16 cellular contexts compared by ENCODE assay signal in the genomic region with DNA sequence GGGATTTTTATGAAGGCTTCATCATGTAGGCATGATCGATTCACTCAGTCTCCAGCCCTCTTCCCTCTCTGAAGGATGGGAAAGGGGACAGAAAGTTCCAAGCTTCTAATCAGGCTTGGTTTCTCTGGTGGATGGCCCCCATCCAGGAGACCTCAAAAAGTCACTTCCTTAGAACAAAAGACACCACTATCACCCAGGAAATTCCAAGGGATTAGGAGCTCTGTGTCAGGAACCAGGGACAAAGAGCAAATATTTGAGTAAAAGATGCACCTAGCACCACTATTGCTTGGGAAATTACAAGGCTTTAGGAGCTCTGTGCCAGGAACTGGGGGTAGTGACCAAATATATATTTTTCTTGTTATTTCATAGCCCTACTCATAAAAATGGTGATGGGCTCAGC. TPM values are rescaled to one million over a fixed set of nuclear protein-coding genes. Genes with fewer than 3 reads are reported as not detected.
A peak's percentile ranks its signal among the peaks of the same experiment; 100 is the strongest.
DNase-seq lines count a peak whose midpoint lies in the region; ATAC-seq and TF ChIP-seq lines count a peak whose summit lies in the region.
"Had no signal": no experiment of that assay in that cellular context is flagged by ENCODE, and none has a peak within 500 bp of the region (broad histone marks: within the 10 kb centered on the region; RNA-seq: fewer than 3 reads in every experiment).

No MANE protein-coding gene starts in this region.

- peaks cover 26% of the 10 kb centered on the region for H3K4me1 Mint-ChIP-seq in Caco-2 (ENCODE audit: low read depth, unreplicated experiment)
- H3K4me1 Mint-ChIP-seq in glutamatergic neuron (ENCODE audit: low read depth, unreplicated experiment), result peaks cover 67% of the 10 kb centered on the region
- H3K4me1 Mint-ChIP-seq in neural progenitor cell, result peaks cover 10% of the 10 kb centered on the region
- H3K4me1 Mint-ChIP-seq in MCF 10A (ENCODE audit: insufficient read depth, unreplicated experiment), result peaks cover 4% of the 10 kb centered on the region

- peak overlapping the region; percentile 64 for H3K27ac Mint-ChIP-seq in Caco-2 (ENCODE audit: unreplicated experiment)
- H3K27ac Mint-ChIP-seq in glutamatergic neuron (ENCODE audit: unreplicated experiment), result peak overlapping the region; percentile 93
- no peak overlapping the region for H3K27ac Mint-ChIP-seq in neural progenitor cell
- H3K27ac Mint-ChIP-seq in MCF 10A (ENCODE audit: low read depth, unreplicated experiment), result no peak overlapping the region
- H3K27ac Mint-ChIP-seq: CD4-positive, alpha-beta T cell had no signal

- no peaks in the 10 kb centered on the region for H3F3A ChIP-seq in neural progenitor cell (ENCODE audit: low read depth)

- H3K27ac ChIP-seq in neural progenitor cell (no peak overlapping the region), Karpas-422 (ENCODE audit: low read length) (no peak overlapping the region)

- no peaks in the 10 kb centered on the region for H3K79me2 ChIP-seq in neural progenitor cell (ENCODE audit: low read depth)
- no peaks in the 10 kb centered on the region for H3K79me2 ChIP-seq in Karpas-422 (ENCODE audit: low read length)

- no peak overlapping the region for H3K4me3 Mint-ChIP-seq in Caco-2 (ENCODE audit: unreplicated experiment)
- H3K4me3 Mint-ChIP-seq in glutamatergic neuron (ENCODE audit: unreplicated experiment), result no peak overlapping the region
- no peak overlapping the region for H3K4me3 Mint-ChIP-seq in neural progenitor cell
- H3K4me3 Mint-ChIP-seq in MCF 10A (ENCODE audit: unreplicated experiment), result no peak overlapping the region
- H3K4me3 Mint-ChIP-seq: CD4-positive, alpha-beta T cell had no signal

- H3K27me3 Mint-ChIP-seq in Caco-2 (ENCODE audit: insufficient read depth, unreplicated experiment) (no peaks in the 10 kb centered on the region), glutamatergic neuron (ENCODE audit: unreplicated experiment) (peaks cover 12% of the 10 kb centered on the region), neural progenitor cell (ENCODE audit: insufficient read depth, low read depth) (peaks cover 2% of the 10 kb centered on the region), MCF 10A (ENCODE audit: insufficient read depth, unreplicated experiment) (peaks cover 33% of the 10 kb centered on the region)

- H3K4me1 ChIP-seq in Caco-2 (peaks cover 17% of the 10 kb centered on the region), NT2/D1 (ENCODE audit: insufficient read depth, insufficient read length) (no peaks in the 10 kb centered on the region), neural progenitor cell (peaks cover 7% of the 10 kb centered on the region), Karpas-422 (ENCODE audit: low read length) (peaks cover 40% of the 10 kb centered on the region)
- H3K4me1 ChIP-seq: HAP-1 had no signal

- POLR2A ChIA-PET in Caco-2 (lab: Charles Lee) (no interaction called here), MCF 10A (lab: Yijun Ruan, JAX) (no interaction called here)

- H3K36me3 ChIP-seq in Caco-2 (ENCODE audit: control insufficient read depth, insufficient read depth, low read length) (no peaks in the 10 kb centered on the region), NT2/D1 (ENCODE audit: insufficient read depth, insufficient read length, low read length) (no peaks in the 10 kb centered on the region), neural progenitor cell (no peaks in the 10 kb centered on the region), Karpas-422 (ENCODE audit: insufficient read depth, low read length) (no peaks in the 10 kb centered on the region)
- H3K36me3 ChIP-seq: BE2C, HAP-1 had no signal

- H3K9me3 Mint-ChIP-seq in Caco-2 (ENCODE audit: unreplicated experiment) (no peaks in the 10 kb centered on the region), glutamatergic neuron (ENCODE audit: unreplicated experiment) (peaks cover 20% of the 10 kb centered on the region), neural progenitor cell (no peaks in the 10 kb centered on the region), MCF 10A (ENCODE audit: unreplicated experiment) (no peaks in the 10 kb centered on the region)

- H3K27me3 ChIP-seq in Caco-2 (replicated peaks; ENCODE audit: control insufficient read depth, insufficient read depth, low read length) (no peaks in the 10 kb centered on the region), NT2/D1 (ENCODE audit: insufficient read depth, insufficient read length) (no peaks in the 10 kb centered on the region), neural progenitor cell (no peaks in the 10 kb centered on the region), Karpas-422 (ENCODE audit: low read length) (no peaks in the 10 kb centered on the region)
- H3K27me3 ChIP-seq: BE2C had no signal

- no peak for ATAC-seq in HG03196 (IDR thresholded peaks at IDR 0.05; ENCODE audit: unreplicated experiment)
- ATAC-seq: GM12878 had no signal

- DNase-seq in Caco-2, result peak in 1 of 2 experiments; percentile 9
- DNase-seq in NT2/D1 (ENCODE audit: low read depth, low spot score), result peak; percentile 3
- no peak for DNase-seq in glutamatergic neuron
- peak; percentile 4 for DNase-seq in neural progenitor cell (ENCODE audit: low spot score)
- no peak for DNase-seq in Karpas-422
- no peak for DNase-seq in MCF 10A (ENCODE audit: unreplicated experiment)
- DNase-seq: ACHN; BE2C; C1 segment of cervical spinal cord; CD4-positive, alpha-beta T cell; DMS153; DND-41; EL had no signal

- peak overlapping the region; percentile 41 for H3K4me2 ChIP-seq in neural progenitor cell
- no peak overlapping the region for H3K4me2 ChIP-seq in Karpas-422 (ENCODE audit: low read depth, low read length, poor library complexity, severe bottlenecking)

- H3K4me3 ChIP-seq in Caco-2 (ENCODE audit: low read depth, low read length) (no peak overlapping the region), NT2/D1 (ENCODE audit: insufficient read length, low read depth) (no peak overlapping the region), neural progenitor cell (no peak overlapping the region), Karpas-422 (ENCODE audit: low read length) (no peak overlapping the region)
- H3K4me3 ChIP-seq: GM12878, HAP-1 had no signal

- TF ChIP-seq CTCF in Caco-2 (IDR thresholded peaks at IDR 0.05; ENCODE audit: insufficient read depth in 1 of 2, low read depth in 1 of 2, low read length in 1 of 2, severe bottlenecking in 1 of 2, unreplicated experiment in 1 of 2) (no peak), glutamatergic neuron (IDR thresholded peaks at IDR 0.05; ENCODE audit: partially characterized antibody, unreplicated experiment) (no peak), neural progenitor cell (IDR thresholded peaks at IDR 0.05) (no peak), MCF 10A (IDR thresholded peaks at IDR 0.05; ENCODE audit: unreplicated experiment) (no peak)

- H3K36me3 Mint-ChIP-seq in Caco-2 (ENCODE audit: insufficient read depth, unreplicated experiment), result peaks cover 5% of the 10 kb centered on the region
- H3K36me3 Mint-ChIP-seq in glutamatergic neuron (ENCODE audit: unreplicated experiment), result no peaks in the 10 kb centered on the region
- H3K36me3 Mint-ChIP-seq in neural progenitor cell, result no peaks in the 10 kb centered on the region
- no peaks in the 10 kb centered on the region for H3K36me3 Mint-ChIP-seq in MCF 10A (ENCODE audit: insufficient read depth, unreplicated experiment)

- intact Hi-C loops in Caco-2 (cut with micrococcal nuclease; ENCODE audit: unreplicated experiment), result no loop called here
- intact Hi-C loops in MCF 10A (cut with micrococcal nuclease), result no loop called here

- H4K20me1 ChIP-seq in neural progenitor cell (ENCODE audit: low read depth) (no peaks in the 10 kb centered on the region), Karpas-422 (ENCODE audit: insufficient read depth, low read depth, low read length) (no peaks in the 10 kb centered on the region)

- H2AFZ ChIP-seq in neural progenitor cell (replicated peaks) (peak overlapping the region; percentile 27), Karpas-422 (ENCODE audit: low read length) (no peak overlapping the region)

- H3K9me3 ChIP-seq in Caco-2, result no peaks in the 10 kb centered on the region
- H3K9me3 ChIP-seq in NT2/D1 (ENCODE audit: insufficient read depth, low read length), result no peaks in the 10 kb centered on the region
- H3K9me3 ChIP-seq in neural progenitor cell (ENCODE audit: low read depth), result no peaks in the 10 kb centered on the region
- no peaks in the 10 kb centered on the region for H3K9me3 ChIP-seq in Karpas-422 (ENCODE audit: low read length)
- H3K9me3 ChIP-seq: BE2C, HAP-1 had no signal

- BruUV-seq in Caco-2 (replicated peaks; lab: Mats Ljungman, UMichigan) (no TSS peak), MCF 10A (replicated peaks; lab: Mats Ljungman, UMichigan) (no TSS peak)

- H3K9me2 ChIP-seq in Karpas-422 (replicated peaks; ENCODE audit: insufficient read depth, low read length), result no peaks in the 10 kb centered on the region

- CTCF ChIA-PET in Caco-2 (lab: Charles Lee) (interaction anchor here (0.5 to 0.7 kb wide), 2 partner anchors 51 to 606 kb away, joined by 3 read pairs; no protein-coding TSS in a partner anchor), MCF 10A (lab: Yijun Ruan, JAX) (interaction anchor here (0.9 to 1.4 kb wide), 3 partner anchors 12 to 73 kb away, joined by 3 to 7 read pairs (median 3); no protein-coding TSS in a partner anchor)

- H3K9ac ChIP-seq in NT2/D1 (ENCODE audit: insufficient read length, low read depth) (no peak overlapping the region), neural progenitor cell (no peak overlapping the region), Karpas-422 (ENCODE audit: low read length) (no peak overlapping the region)

RNA-seq across cellular contexts. Expression of a gene that starts 33.6 kb away (rescaled TPM):
- 40.6 and 44.7 TPM in 2 replicates for total RNA-seq in Caco-2 (2022)
- 39.1 TPM for total RNA-seq in glutamatergic neuron (ENCODE audit: unreplicated experiment)
- total RNA-seq in neural progenitor cell (ENCODE audit: low replicate concordance), result 75.6 and 96.4 TPM in 2 replicates
- 37.1 and 70.5 TPM in 2 replicates for total RNA-seq in Karpas-422 (2014; rRNA removed; shearing (Covaris generic); ENCODE audit: low replicate concordance)
- 31.9 and 35.0 TPM in 2 replicates for total RNA-seq in MCF 10A (2022)

Comparison
In these comparisons a context has a peak if more than half of its experiments do, and no peak if none do; other contexts are left out.
1. DNase-seq: peak in NT2/D1 (single experiment) and neural progenitor cell (single experiment); none in glutamatergic neuron (single experiment), Karpas-422 (single experiment) and MCF 10A (single experiment).
2. H3K27ac Mint-ChIP-seq: peak in Caco-2 (single experiment) and glutamatergic neuron (single experiment); none in neural progenitor cell (single experiment) and MCF 10A (single experiment).